In the genomic region with DNA sequence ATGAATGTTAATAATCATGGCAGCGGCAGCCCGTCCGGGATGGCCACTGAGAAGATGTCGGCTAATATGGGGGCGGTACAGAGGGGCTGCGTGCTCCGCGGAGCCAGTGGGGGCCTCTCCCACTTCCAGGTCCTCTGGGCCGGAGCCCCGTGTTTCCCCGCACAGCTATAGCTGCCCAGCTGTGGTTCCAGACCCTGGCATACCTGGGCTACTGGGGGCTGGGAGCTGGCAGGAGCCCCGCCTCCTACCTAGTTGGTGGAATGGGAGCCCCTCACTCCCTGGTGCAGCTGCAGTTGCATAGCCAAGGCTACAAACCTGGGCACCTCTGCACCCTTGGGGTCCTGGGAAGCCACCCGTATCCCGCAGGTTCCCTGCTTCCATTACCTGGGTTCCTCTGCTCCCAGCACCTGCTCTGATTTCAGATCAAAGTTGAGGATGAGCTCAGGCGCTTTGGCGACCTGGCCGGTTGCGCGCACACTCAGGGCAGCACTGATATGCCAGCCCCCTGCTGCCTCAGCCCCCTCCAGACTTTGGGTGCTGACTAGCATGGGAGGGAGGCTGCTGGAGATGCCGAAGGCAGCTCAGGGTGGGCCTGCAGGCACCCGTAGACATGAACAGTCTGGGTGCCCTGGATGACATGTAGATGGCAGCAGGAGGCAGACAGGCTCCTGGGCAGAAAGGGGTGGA, we compare ENCODE assay signal across 24 cellular contexts.
"Had no signal": no experiment of that assay in that cellular context is flagged by ENCODE, and none has a peak within 500 bp of the region (broad histone marks: within the 10 kb centered on the region; RNA-seq: fewer than 3 reads in every experiment).

No MANE protein-coding gene starts in this region.

- H3K36me3 Mint-ChIP-seq: memory B cell, natural killer cell had no signal

- H2AFZ ChIP-seq: parathyroid adenoma had no signal

- H3K9ac ChIP-seq: parathyroid adenoma had no signal

- DNase-seq: effector memory CD8-positive, alpha-beta T cell; esophagus squamous epithelium; foreskin fibroblast; glutamatergic neuron; immature natural killer cell; left cardiac atrium; left ventricle myocardium inferior; lower lobe of right lung; natural killer cell; occipital lobe; psoas muscle; retina; right lobe of liver; stimulated activated CD4-positive, alpha-beta T cell treated with anti-CD3 and anti-CD28 coated beads, Interleukin-12 subunit alpha, Interleukin-12 subunit beta, amount 100 ng/mL, for 4 hours; testis had no signal

- H3K27me3 Mint-ChIP-seq: central memory CD8-positive, alpha-beta T cell; effector memory CD8-positive, alpha-beta T cell; memory B cell; stimulated activated naive CD8-positive, alpha-beta T cell treated with anti-CD3 and anti-CD28 coated beads, Interleukin-15, Interleukin-2, amounts not matched to agents 100 ng/mL and 50 ng/mL, for 24 hours had no signal

- H3K79me2 ChIP-seq: parathyroid adenoma had no signal

- FAIRE-seq: keratinocyte had no signal

- H3K4me1 ChIP-seq: esophagus squamous epithelium, gastroesophageal sphincter, left ventricle myocardium inferior, lower lobe of right lung, parathyroid adenoma, psoas muscle, right lobe of liver, tibial nerve had no signal

- H3K27me3 ChIP-seq: esophagus squamous epithelium, gastroesophageal sphincter, right lobe of liver, testis, tibial nerve had no signal

- H3K36me3 ChIP-seq: esophagus squamous epithelium, gastroesophageal sphincter, left ventricle myocardium inferior, lower lobe of right lung, right lobe of liver, tibial nerve had no signal

- ATAC-seq: effector memory CD8-positive, alpha-beta T cell; gastroesophageal sphincter; left cardiac atrium; natural killer cell; psoas muscle; right lobe of liver had no signal

- H3K9me3 ChIP-seq: gastroesophageal sphincter, left ventricle myocardium inferior, lower lobe of right lung, psoas muscle, right lobe of liver, testis, tibial nerve had no signal

- H3K27ac ChIP-seq: esophagus squamous epithelium, gastroesophageal sphincter, left ventricle myocardium inferior, lower lobe of right lung, parathyroid adenoma, psoas muscle, right lobe of liver, testis, tibial nerve had no signal

- H3K4me3 Mint-ChIP-seq: central memory CD8-positive, alpha-beta T cell; effector memory CD8-positive, alpha-beta T cell; immature natural killer cell; memory B cell; mesothelial cell of epicardium; natural killer cell; neural crest cell; stimulated activated naive CD8-positive, alpha-beta T cell treated with anti-CD3 and anti-CD28 coated beads, Interleukin-15, Interleukin-2, amounts not matched to agents 100 ng/mL and 50 ng/mL, for 24 hours had no signal

- H3K4me3 ChIP-seq: esophagus squamous epithelium, gastroesophageal sphincter, left ventricle myocardium inferior, lower lobe of right lung, psoas muscle, right lobe of liver, tibial nerve had no signal

- H3K27ac Mint-ChIP-seq: effector memory CD8-positive, alpha-beta T cell; immature natural killer cell; memory B cell; mesothelial cell of epicardium; natural killer cell; stimulated activated naive CD8-positive, alpha-beta T cell treated with anti-CD3 and anti-CD28 coated beads, Interleukin-15, Interleukin-2, amounts not matched to agents 100 ng/mL and 50 ng/mL, for 24 hours had no signal

- H3K4me1 Mint-ChIP-seq: central memory CD8-positive, alpha-beta T cell; immature natural killer cell; memory B cell; natural killer cell had no signal
